15 cellular contexts compared by ENCODE assay signal in genomic region chr21:16116067-16116466, GRCh38.
"Had no signal": no experiment of that assay in that cellular context is flagged by ENCODE, and none has a peak within 500 bp of the region (broad histone marks: within the 10 kb centered on the region; RNA-seq: fewer than 3 reads in every experiment).

No MANE protein-coding gene starts in this region.

- H3K27ac ChIP-seq: colonic mucosa, foreskin keratinocyte, ovary, VCaP had no signal

- DNase-seq: activated CD4-positive, alpha-beta T cell treated with anti-CD3 and anti-CD28 coated beads for 1 hour; activated CD4-positive, alpha-beta T cell treated with anti-CD3 and anti-CD28 coated beads, Interleukin-2, amount 50 U/mL, for 4 hours; activated naive CD4-positive, alpha-beta T cell treated with Interleukin-2 at 50 U/mL for 16 hours; activated T-cell treated with anti-CD3 and anti-CD28 coated beads for 4 hours; aorta; colonic mucosa; head of caudate nucleus; ovary; stimulated activated CD4-positive, alpha-beta T cell treated with anti-CD3 and anti-CD28 coated beads, Interleukin-12 subunit alpha, Interleukin-12 subunit beta, amount 100 ng/mL, for 4 hours; stimulated activated CD4-positive, alpha-beta T cell treated with anti-CD3 and anti-CD28 coated beads, Interleukin-2, amount 100 ng/mL, for 24 hours; T-helper 1 cell had no signal

- H3K9me3 ChIP-seq: colonic mucosa, ovary had no signal

- H3K27ac Mint-ChIP-seq: stimulated activated effector memory CD8-positive, alpha-beta T cell treated with anti-CD3 and anti-CD28 coated beads, Interleukin-12 subunit alpha, Interleukin-12 subunit beta, amount 100 ng/mL, for 72 hours had no signal

- H3K4me1 Mint-ChIP-seq: stimulated activated effector memory CD8-positive, alpha-beta T cell treated with anti-CD3 and anti-CD28 coated beads, Interleukin-12 subunit alpha, Interleukin-12 subunit beta, amount 100 ng/mL, for 72 hours had no signal

- H3K4me3 Mint-ChIP-seq: stimulated activated effector memory CD8-positive, alpha-beta T cell treated with anti-CD3 and anti-CD28 coated beads, Interleukin-12 subunit alpha, Interleukin-12 subunit beta, amount 100 ng/mL, for 72 hours had no signal

- H3K4me3 ChIP-seq: colonic mucosa, ovary had no signal

- H3K36me3 Mint-ChIP-seq: stimulated activated effector memory CD8-positive, alpha-beta T cell treated with anti-CD3 and anti-CD28 coated beads, Interleukin-12 subunit alpha, Interleukin-12 subunit beta, amount 100 ng/mL, for 72 hours had no signal

- H3K9me3 Mint-ChIP-seq: stimulated activated effector memory CD8-positive, alpha-beta T cell treated with anti-CD3 and anti-CD28 coated beads, Interleukin-12 subunit alpha, Interleukin-12 subunit beta, amount 100 ng/mL, for 72 hours had no signal

- ATAC-seq: foreskin keratinocyte; sciatic nerve; stimulated activated effector memory CD8-positive, alpha-beta T cell treated with anti-CD3 and anti-CD28 coated beads, Interleukin-12 subunit alpha, Interleukin-12 subunit beta, amount 100 ng/mL, for 72 hours had no signal

- H3K4me1 ChIP-seq: colonic mucosa had no signal

- H3K27me3 ChIP-seq: colonic mucosa, foreskin keratinocyte, ovary had no signal

- H3K36me3 ChIP-seq: colonic mucosa, ovary had no signal
